In the genomic region with DNA sequence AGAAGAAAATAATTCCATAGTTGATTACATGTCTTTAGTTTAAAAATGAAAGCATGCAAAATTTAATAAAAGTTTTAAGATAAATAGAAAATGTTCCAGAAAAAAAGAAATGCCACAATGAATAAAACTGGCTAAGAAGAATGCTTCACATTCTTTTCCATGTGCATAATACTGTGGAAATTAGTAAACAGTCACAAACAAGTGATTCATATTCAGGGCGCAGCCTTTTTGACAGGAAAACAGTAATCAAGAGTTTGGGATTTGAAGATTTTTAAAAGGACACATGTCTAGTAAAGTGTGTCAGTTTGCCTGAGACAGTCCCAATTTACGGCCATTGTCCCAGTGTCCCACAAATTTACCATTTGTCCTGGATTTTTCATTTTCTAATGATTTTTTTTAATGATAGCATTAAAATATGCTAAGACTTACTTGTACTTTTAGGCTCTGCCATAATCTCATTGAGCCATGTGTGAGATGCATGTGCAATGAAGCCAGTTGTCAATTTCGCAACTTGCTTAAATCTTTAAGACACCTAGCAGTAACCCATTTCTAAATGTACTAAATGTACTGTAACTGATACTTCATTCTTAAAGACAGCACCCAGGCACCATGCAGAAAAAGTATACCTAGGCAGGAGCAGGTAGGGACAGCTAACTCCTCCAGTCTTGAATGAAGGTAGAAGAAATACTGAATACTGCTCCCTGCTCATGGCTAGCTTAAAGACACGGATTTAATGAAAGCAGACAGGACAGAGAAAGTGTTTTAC, we compare ENCODE assay signal across 13 cellular contexts. TPM values are rescaled to one million over a fixed set of nuclear protein-coding genes. Genes with fewer than 3 reads are reported as not detected.
A peak's percentile ranks its signal among the peaks of the same experiment; 100 is the strongest.
DNase-seq lines count a peak whose midpoint lies in the region; ATAC-seq and TF ChIP-seq lines count a peak whose summit lies in the region.
"Had no signal": no experiment of that assay in that cellular context is flagged by ENCODE, and none has a peak within 500 bp of the region (broad histone marks: within the 10 kb centered on the region; RNA-seq: fewer than 3 reads in every experiment).

No MANE protein-coding gene starts in this region.

- intact Hi-C loops in left lung (cut with DNase I) = no loop called here
- intact Hi-C loops in left colon (cut with DNase I, micrococcal nuclease) = no loop called here

- H3K9me3 ChIP-seq in adipocyte (ENCODE audit: control insufficient read depth, low read length) = no peaks in the 10 kb centered on the region
- no peaks in the 10 kb centered on the region for H3K9me3 ChIP-seq in left lung

- CTCF ChIA-PET in RWPE1 (lab: Yijun Ruan, JAX) = no interaction called here

- ATAC-seq in left lung (no peak), left colon (no peak), GM18870 (IDR thresholded peaks at IDR 0.05; ENCODE audit: unreplicated experiment) (no peak)

- TF ChIP-seq CTCF in HL-60 (IDR thresholded peaks at IDR 0.05; ENCODE audit: insufficient read depth, low read length) = no peak
- TF ChIP-seq CTCF in left lung (IDR thresholded peaks at IDR 0.05) = no peak
- TF ChIP-seq CTCF in RWPE1 (conservative IDR thresholded peaks at IDR 0.05; ENCODE audit: low read depth) = no peak

- H3K36me3 ChIP-seq in adipocyte (ENCODE audit: control insufficient read depth, insufficient read depth, low read length, severe bottlenecking) = no peaks in the 10 kb centered on the region
- no peaks in the 10 kb centered on the region for H3K36me3 ChIP-seq in left lung
- H3K36me3 ChIP-seq: WERI-Rb-1 had no signal

- peak overlapping the region; percentile 29; the same call in 1 of the 2 replicates for H3K27ac ChIP-seq in HL-60 (replicated peaks)
- peak overlapping the region; percentile 22 to 71 for H3K27ac ChIP-seq in left lung
- no peak overlapping the region for H3K27ac ChIP-seq in RWPE1
- H3K27ac ChIP-seq: WERI-Rb-1 had no signal

- H3K4me3 ChIP-seq in HL-60 (replicated peaks; ENCODE audit: insufficient read depth, low read length) (no peak overlapping the region), adipocyte (ENCODE audit: low read length) (peak overlapping the region; percentile 49), left lung (no peak overlapping the region)

- H3K27me3 ChIP-seq in HL-60 (ENCODE audit: insufficient read depth, poor library complexity, severe bottlenecking) (no peaks in the 10 kb centered on the region), adipocyte (replicated peaks; ENCODE audit: control insufficient read depth, insufficient read depth, low read length) (no peaks in the 10 kb centered on the region), left lung (no peaks in the 10 kb centered on the region)

- POLR2A ChIA-PET in RWPE1 (lab: Yijun Ruan, JAX; ENCODE audit: low non-redundant PET) = no interaction called here

- H3K4me1 ChIP-seq in adipocyte (ENCODE audit: control insufficient read depth, insufficient read depth, low read length) (peaks cover 63% of the 10 kb centered on the region), left lung (peaks cover 20 to 68% of the 10 kb centered on the region in 2 donors)

- DNase-seq in AML-193 (lab: John Stamatoyannopoulos, UW) = peak; percentile 50 to 55
- DNase-seq in HL-60 (ENCODE audit: low read depth in 1 of 2, low spot score in 1 of 2) = peak; percentile 42 to 45
- peak; percentile 69 for DNase-seq in adipocyte (ENCODE audit: low read depth)
- DNase-seq in left lung = no peak
- DNase-seq in SKM-1 treated with dmso at 0.1 percent for 144 hours (lab: John Stamatoyannopoulos, UW; ENCODE audit: unreplicated experiment) = no peak
- DNase-seq in left colon = no peak
- DNase-seq in RWPE1 (ENCODE audit: low spot score) = no peak
- DNase-seq: activated effector memory CD4-positive, alpha-beta T cell treated with anti-CD3 and anti-CD28 coated beads, Interleukin-2, amount 50 U/mL, for 16 hours; CD8-positive, alpha-beta memory T cell; hypothalamus; stimulated activated CD8-positive, alpha-beta memory T cell treated with anti-CD3 and anti-CD28 coated beads, Interleukin-4, amount 100 ng/mL, for 48 hours; WERI-Rb-1 had no signal

- peak overlapping the region; percentile 76 for H3K9ac ChIP-seq in adipocyte (ENCODE audit: low read length)

RNA-seq across cellular contexts. Expression of gene ZNF438, which starts 46.9 kb away (rescaled TPM):
- total RNA-seq in left lung (10 to 100 TPM in 1 of 2 donors, 1 to 10 TPM in 1; 9.6 to 20.1 TPM), left colon (1 to 10 TPM; 3.8 to 6.5 TPM)

Comparison
In these comparisons a context has a peak if more than half of its experiments do, and no peak if none do; other contexts are left out.
1. DNase-seq: peak in AML-193 (2 of 2), HL-60 (2 of 2) and adipocyte (single experiment); none in left lung (0 of 2), SKM-1 treated with dmso at 0.1 percent for 144 hours (single experiment), left colon (0 of 2) and RWPE1 (single experiment).